35 cellular contexts compared by ENCODE assay signal in the genomic region with DNA sequence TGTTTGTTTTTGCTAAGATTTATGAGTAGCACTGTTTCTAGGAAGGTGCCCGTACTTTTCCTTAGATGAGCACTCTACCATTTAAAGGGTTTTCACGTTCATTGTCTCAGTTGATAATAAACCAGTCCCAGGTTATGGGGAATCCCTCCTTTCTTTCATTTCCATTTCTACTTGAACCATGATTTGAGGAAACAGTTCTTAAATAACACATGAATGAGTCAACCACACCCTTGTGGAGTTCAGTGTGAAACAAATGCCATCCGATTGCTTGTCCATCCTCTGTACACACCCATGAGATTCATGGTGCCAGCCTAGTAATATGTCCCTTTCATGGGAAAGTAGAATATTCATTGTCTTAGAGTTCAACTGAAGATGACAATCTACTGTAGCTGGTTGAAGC. TPM values are rescaled to one million over a fixed set of nuclear protein-coding genes. Genes with fewer than 3 reads are reported as not detected.
"Had no signal": no experiment of that assay in that cellular context is flagged by ENCODE, and none has a peak within 500 bp of the region (broad histone marks: within the 10 kb centered on the region; RNA-seq: fewer than 3 reads in every experiment).

No MANE protein-coding gene starts in this region.

- H3K27me3 Mint-ChIP-seq: activated CD4-positive, alpha-beta memory T cell treated with anti-CD3 and anti-CD28 coated beads, Interleukin-2, amount 10 ng/mL, durations not matched to agents 7 days and 5 days; activated CD4-positive, alpha-beta T cell treated with anti-CD3 and anti-CD28 coated beads, Interleukin-2, amount 10 ng/mL, durations not matched to agents 7 days and 5 days; activated naive CD8-positive, alpha-beta T cell; activated T-cell treated with anti-CD3 and anti-CD28 coated beads, Interleukin-2, amount 50 U/mL, for 24 hours; activated T-helper 17 cell treated with anti-CD3 and anti-CD28 coated beads, Interleukin-2, amount 50 U/mL, for 72 hours; T-helper 17 cell had no signal

- H3K27me3 ChIP-seq: brain microvascular endothelial cell, esophagus squamous epithelium, gastroesophageal sphincter, heart right ventricle had no signal

- H3K9me3 ChIP-seq: esophagus squamous epithelium, gastroesophageal sphincter, heart right ventricle had no signal

- H3K27ac ChIP-seq: brain microvascular endothelial cell, coronary artery, dorsolateral prefrontal cortex, epithelial cell of prostate, esophagus squamous epithelium, gastroesophageal sphincter, heart right ventricle, VCaP had no signal

- H3K4me3 ChIP-seq: coronary artery, dorsolateral prefrontal cortex, esophagus squamous epithelium, gastroesophageal sphincter, heart right ventricle had no signal

- ATAC-seq: activated T-helper 17 cell treated with anti-CD3 and anti-CD28 coated beads, Interleukin-2, amount 50 U/mL, for 72 hours; gastroesophageal sphincter; heart right ventricle; T-helper 17 cell had no signal

- H3K4me1 Mint-ChIP-seq: WTC11 had no signal

- H3K9me3 Mint-ChIP-seq: activated CD4-positive, alpha-beta memory T cell treated with anti-CD3 and anti-CD28 coated beads, Interleukin-2, amount 10 ng/mL, durations not matched to agents 7 days and 5 days; activated CD4-positive, alpha-beta T cell treated with anti-CD3 and anti-CD28 coated beads, Interleukin-2, amount 10 ng/mL, durations not matched to agents 7 days and 5 days; activated T-cell treated with anti-CD3 and anti-CD28 coated beads, Interleukin-2, amount 50 U/mL, for 24 hours; activated T-helper 17 cell treated with anti-CD3 and anti-CD28 coated beads, Interleukin-2, amount 50 U/mL, for 72 hours; central memory CD8-positive, alpha-beta T cell; dendritic cell treated with granulocyte-macrophage colony-stimulating factor and Interleukin-4, amounts not matched to agents 40 ng/mL and 50 ng/mL, for 4 days; endodermal cell; T-helper 2 cell treated with Interferon-gamma antibody and Interleukin-4, amounts not matched to agents 5 μg/mL and 100 μg/mL, for 36 hours had no signal

- DNase-seq: activated CD4-positive, alpha-beta memory T cell treated with anti-CD3 and anti-CD28 coated beads, Interleukin-2, amount 10 ng/mL, durations not matched to agents 7 days and 5 days; activated CD4-positive, alpha-beta T cell treated with anti-CD3 and anti-CD28 coated beads for 1 hour; activated CD4-positive, alpha-beta T cell treated with anti-CD3 and anti-CD28 coated beads for 4 hours; activated CD4-positive, alpha-beta T cell treated with anti-CD3 and anti-CD28 coated beads, Interleukin-2, amount 10 ng/mL, durations not matched to agents 7 days and 5 days; activated CD4-positive, alpha-beta T cell treated with anti-CD3 and anti-CD28 coated beads, Interleukin-2, amount 50 U/mL, for 4 hours; activated CD8-positive, alpha-beta memory T cell treated with anti-CD3 and anti-CD28 coated beads, Interleukin-2, amount 50 U/mL, for 48 hours; activated effector memory CD4-positive, alpha-beta T cell treated with Interleukin-2 at 50 U/mL for 16 hours; activated gamma-delta T cell treated with Interleukin-2 at 50 U/mL for 16 hours; activated naive CD4-positive, alpha-beta T cell treated with anti-CD3 and anti-CD28 coated beads, Interleukin-2, amount 50 U/mL, for 16 hours; activated naive CD4-positive, alpha-beta T cell treated with Interleukin-2 at 50 U/mL for 16 hours; activated T-cell treated with anti-CD3 and anti-CD28 coated beads for 4 hours; activated T-cell treated with anti-CD3 and anti-CD28 coated beads, Interleukin-2, amount 50 U/mL, for 24 hours; amniotic stem cell; anterior cingulate cortex; brain microvascular endothelial cell; dorsolateral prefrontal cortex; effector memory CD4-positive, alpha-beta T cell; endodermal cell; esophagus squamous epithelium; foreskin melanocyte; heart right ventricle; T-helper 1 cell; T-helper 17 cell; T1000 had no signal

- H3K4me1 ChIP-seq: esophagus squamous epithelium, gastroesophageal sphincter, heart right ventricle had no signal

- H3K36me3 ChIP-seq: brain microvascular endothelial cell, esophagus squamous epithelium, gastroesophageal sphincter, heart right ventricle had no signal

- H3K4me3 Mint-ChIP-seq: activated CD4-positive, alpha-beta memory T cell treated with anti-CD3 and anti-CD28 coated beads, Interleukin-2, amount 10 ng/mL, durations not matched to agents 7 days and 5 days; activated CD4-positive, alpha-beta T cell treated with anti-CD3 and anti-CD28 coated beads, Interleukin-2, amount 10 ng/mL, durations not matched to agents 7 days and 5 days; activated naive CD8-positive, alpha-beta T cell; activated T-cell treated with anti-CD3 and anti-CD28 coated beads, Interleukin-2, amount 50 U/mL, for 24 hours; activated T-helper 17 cell treated with anti-CD3 and anti-CD28 coated beads, Interleukin-2, amount 50 U/mL, for 72 hours; central memory CD8-positive, alpha-beta T cell; dendritic cell treated with granulocyte-macrophage colony-stimulating factor and Interleukin-4, amounts not matched to agents 40 ng/mL and 50 ng/mL, for 4 days; endodermal cell; T-helper 17 cell; T-helper 2 cell treated with Interferon-gamma antibody and Interleukin-4, amounts not matched to agents 5 μg/mL and 100 μg/mL, for 36 hours; WTC11 had no signal

- H3K27ac Mint-ChIP-seq: activated CD4-positive, alpha-beta memory T cell treated with anti-CD3 and anti-CD28 coated beads, Interleukin-2, amount 10 ng/mL, durations not matched to agents 7 days and 5 days; activated CD4-positive, alpha-beta T cell treated with anti-CD3 and anti-CD28 coated beads, Interleukin-2, amount 10 ng/mL, durations not matched to agents 7 days and 5 days; activated naive CD8-positive, alpha-beta T cell; activated T-cell treated with anti-CD3 and anti-CD28 coated beads, Interleukin-2, amount 50 U/mL, for 24 hours; activated T-helper 17 cell treated with anti-CD3 and anti-CD28 coated beads, Interleukin-2, amount 50 U/mL, for 72 hours; dendritic cell treated with granulocyte-macrophage colony-stimulating factor and Interleukin-4, amounts not matched to agents 40 ng/mL and 50 ng/mL, for 4 days; endodermal cell; T-helper 2 cell treated with Interferon-gamma antibody and Interleukin-4, amounts not matched to agents 5 μg/mL and 100 μg/mL, for 36 hours; WTC11 had no signal

RNA-seq across cellular contexts. Expression of a gene that starts 23.1 kb away (rescaled TPM):
- total RNA-seq: fibroblast of villous mesenchyme had no signal
